8 cellular contexts compared by ENCODE assay signal in the genomic region with DNA sequence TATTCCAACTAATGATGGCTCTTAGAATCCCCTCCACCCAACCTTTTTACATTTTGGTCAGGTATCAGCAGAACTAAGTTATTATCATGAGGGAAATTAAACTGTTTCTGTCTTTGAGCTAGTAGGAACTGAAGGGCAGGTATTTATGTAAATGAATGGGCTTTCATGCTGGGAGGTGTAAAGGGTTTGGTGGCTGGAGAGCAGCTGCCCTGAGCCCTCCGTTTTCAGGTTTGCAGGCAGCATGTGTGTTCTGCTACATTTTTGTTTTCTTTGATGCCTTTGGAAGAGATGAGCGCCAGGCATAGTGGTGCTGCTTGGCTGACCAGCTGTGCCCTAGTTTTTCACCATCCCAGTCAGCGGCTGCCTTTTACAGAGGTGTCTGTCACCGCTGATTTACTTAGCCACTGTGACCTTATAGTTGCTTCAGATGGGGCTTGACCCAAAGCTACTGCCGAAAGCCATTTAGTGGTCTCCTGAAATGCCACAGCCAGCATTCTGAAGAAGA.
A peak's percentile ranks its signal among the peaks of the same experiment; 100 is the strongest.
DNase-seq lines count a peak whose midpoint lies in the region; ATAC-seq and TF ChIP-seq lines count a peak whose summit lies in the region.

No MANE protein-coding gene starts in this region.

- H2AFZ ChIP-seq in Karpas-422 (ENCODE audit: low read length), result peak overlapping the region; percentile 71; the same call in 1 of the 2 replicates

- peak overlapping the region; percentile 77 for H3K4me2 ChIP-seq in Karpas-422 (ENCODE audit: low read depth, low read length, poor library complexity, severe bottlenecking)

- ATAC-seq in GM19035 (IDR thresholded peaks at IDR 0.05; ENCODE audit: unreplicated experiment) (peak; percentile 44), omental fat pad (ENCODE audit: low FRiP score) (peak; percentile 20), HG03469 (IDR thresholded peaks at IDR 0.05; ENCODE audit: unreplicated experiment) (no peak)

- no peaks in the 10 kb centered on the region for H3K79me2 ChIP-seq in Karpas-422 (ENCODE audit: low read length)

- in situ Hi-C loops in KBM-7 (cut with MboI; ENCODE audit: low pct_unique_long_range_greater_than_20kb, low sequenced_read_pairs), result no loop called here

- H3K27me3 ChIP-seq in Karpas-422 (ENCODE audit: low read length), result no peaks in the 10 kb centered on the region
- H3K27me3 ChIP-seq in esophagus muscularis mucosa, result no peaks in the 10 kb centered on the region

- intact Hi-C loops in esophagus muscularis mucosa (cut with DNase I), result no loop called here

- H3K4me3 ChIP-seq in Karpas-422 (ENCODE audit: low read length) (peak overlapping the region; percentile 59), esophagus muscularis mucosa (peak overlapping the region; percentile 41 to 56 (median 49))

- peaks cover 22% of the 10 kb centered on the region for H3K4me1 ChIP-seq in Karpas-422 (ENCODE audit: low read length)
- peaks cover 9 to 18% (median 16%) of the 10 kb centered on the region in 4 donors for H3K4me1 ChIP-seq in esophagus muscularis mucosa

- no peak for TF ChIP-seq POLR2A in esophagus muscularis mucosa (IDR thresholded peaks at IDR 0.05; ENCODE audit: low read depth)

- TF ChIP-seq CTCF in esophagus muscularis mucosa (IDR thresholded peaks at IDR 0.05) (no peak), omental fat pad (IDR thresholded peaks at IDR 0.05) (no peak)

- no peak overlapping the region for H3K27ac ChIP-seq in Karpas-422 (ENCODE audit: low read length)
- H3K27ac ChIP-seq in esophagus muscularis mucosa (replicated peaks in 1 of 4), result no peak overlapping the region

- 28% methylated on average over 5 of the region's 5 CpGs for WGBS in esophagus muscularis mucosa

- peak overlapping the region; percentile 49 for H3K9ac ChIP-seq in Karpas-422 (ENCODE audit: low read length)

- H3K36me3 ChIP-seq in Karpas-422 (ENCODE audit: insufficient read depth, low read length) (no peaks in the 10 kb centered on the region), esophagus muscularis mucosa (no peaks in the 10 kb centered on the region)

- H3K9me3 ChIP-seq in Karpas-422 (ENCODE audit: low read length), result no peaks in the 10 kb centered on the region
- H3K9me3 ChIP-seq in esophagus muscularis mucosa, result no peaks in the 10 kb centered on the region

- no peak for TF ChIP-seq EP300 in esophagus muscularis mucosa (IDR thresholded peaks at IDR 0.05)

- no peak for DNase-seq in Karpas-422
- DNase-seq in esophagus muscularis mucosa (ENCODE audit: extremely low spot score), result no peak
- DNase-seq in omental fat pad (ENCODE audit: low spot score), result no peak
- DNase-seq in COR-L47 (lab: John Stamatoyannopoulos, UW), result no peak
- DNase-seq in NCI-H1417 (lab: John Stamatoyannopoulos, UW), result no peak
- DNase-seq in KBM-7, result no peak

- no peaks in the 10 kb centered on the region for H3K9me2 ChIP-seq in Karpas-422 (replicated peaks; ENCODE audit: insufficient read depth, low read length)

- H4K20me1 ChIP-seq in Karpas-422 (ENCODE audit: insufficient read depth, low read depth, low read length), result no peaks in the 10 kb centered on the region
